In the genomic region with DNA sequence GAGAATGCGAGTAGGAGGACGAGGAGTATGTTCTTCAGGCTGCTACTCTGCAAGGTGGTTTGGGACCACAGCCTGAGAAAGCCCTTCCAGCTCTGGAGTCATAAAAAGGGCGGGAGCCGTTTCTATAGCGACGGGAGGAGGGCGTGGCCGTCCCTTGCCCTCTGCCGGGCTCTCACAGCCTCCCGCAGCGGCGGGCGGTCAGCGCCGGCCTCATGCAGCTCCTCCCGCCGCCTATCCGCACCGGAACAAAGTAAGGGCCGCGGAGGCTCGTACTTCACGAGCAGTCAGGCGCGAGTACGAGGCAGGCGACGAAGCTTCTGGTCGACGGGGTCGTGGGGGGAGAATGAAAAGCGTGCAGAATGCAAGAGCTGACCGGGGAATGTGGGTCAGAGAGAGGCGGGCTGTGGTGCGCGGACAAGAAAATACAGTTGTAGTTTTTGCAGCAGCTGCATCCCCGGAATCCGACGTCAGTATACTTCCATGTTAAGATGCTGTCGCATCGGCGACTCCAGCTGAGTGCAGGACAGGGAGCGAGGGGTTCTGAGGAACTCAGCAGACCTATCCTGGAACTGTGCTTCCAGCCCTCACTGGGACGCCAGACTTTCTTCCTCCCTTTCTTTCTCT, we compare ENCODE assay signal across 8 cellular contexts. TPM values are rescaled to one million over a fixed set of nuclear protein-coding genes. Genes with fewer than 3 reads are reported as not detected.
DNase-seq lines count a peak whose midpoint lies in the region; ATAC-seq and TF ChIP-seq lines count a peak whose summit lies in the region.

A gene with protein sequence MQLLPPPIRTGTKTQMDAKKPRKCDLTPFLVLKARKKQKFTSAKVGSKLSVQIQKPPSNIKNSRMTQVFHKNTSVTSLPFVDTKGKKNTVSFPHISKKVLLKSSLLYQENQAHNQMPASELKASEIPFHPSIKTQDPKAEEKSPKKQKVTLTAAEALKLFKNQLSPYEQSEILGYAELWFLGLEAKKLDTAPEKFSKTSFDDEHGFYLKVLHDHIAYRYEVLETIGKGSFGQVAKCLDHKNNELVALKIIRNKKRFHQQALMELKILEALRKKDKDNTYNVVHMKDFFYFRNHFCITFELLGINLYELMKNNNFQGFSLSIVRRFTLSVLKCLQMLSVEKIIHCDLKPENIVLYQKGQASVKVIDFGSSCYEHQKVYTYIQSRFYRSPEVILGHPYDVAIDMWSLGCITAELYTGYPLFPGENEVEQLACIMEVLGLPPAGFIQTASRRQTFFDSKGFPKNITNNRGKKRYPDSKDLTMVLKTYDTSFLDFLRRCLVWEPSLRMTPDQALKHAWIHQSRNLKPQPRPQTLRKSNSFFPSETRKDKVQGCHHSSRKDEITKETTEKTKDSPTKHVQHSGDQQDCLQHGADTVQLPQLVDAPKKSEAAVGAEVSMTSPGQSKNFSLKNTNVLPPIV (plus strand): TSS at position 175 of the 624 bp plus-strand sequence. CDS start 38 bp downstream, at position 213.

- H3K27me3 Mint-ChIP-seq in CD4-positive, CD25-positive, alpha-beta regulatory T cell: no peaks in the 10 kb centered on the region
- H3K27me3 Mint-ChIP-seq in IgD-negative memory B cell: peaks cover 2% of the 10 kb centered on the region

- no peaks in the 10 kb centered on the region for H3K9me2 ChIP-seq in MM.1S (replicated peaks; ENCODE audit: insufficient read depth, low read length)

- H3K4me2 ChIP-seq in MM.1S (ENCODE audit: low read depth, low read length): no peak within 1 kb of the TSS

- H3K9me3 ChIP-seq in CD4-positive, CD25-positive, alpha-beta regulatory T cell (ENCODE audit: control insufficient read depth in 2 of 2, low read length in 2 of 2): no peaks in the 10 kb centered on the region
- H3K9me3 ChIP-seq in adipocyte (ENCODE audit: control insufficient read depth, low read length) (no peaks in the 10 kb centered on the region), neutrophil (no peaks in the 10 kb centered on the region), MM.1S (replicated peaks; ENCODE audit: insufficient read depth, low read length) (no peaks in the 10 kb centered on the region)

- TF ChIP-seq CTCF in neutrophil (IDR thresholded peaks at IDR 0.05): no peak
- TF ChIP-seq CTCF in MM.1S (IDR thresholded peaks at IDR 0.05; ENCODE audit: low read length): no peak

- H3K79me2 ChIP-seq in MM.1S (ENCODE audit: low read length): no peaks in the 10 kb centered on the region

- no peak within 1 kb of the TSS for H3K4me3 ChIP-seq in CD4-positive, CD25-positive, alpha-beta regulatory T cell (ENCODE audit: low read depth, low read length)
- H3K4me3 ChIP-seq in adipocyte (ENCODE audit: low read length) (peak within 1 kb of the TSS; percentile 71), neutrophil (ENCODE audit: low read depth in 1 of 2, low read length in 1 of 2) (peak within 1 kb of the TSS; percentile 12 to 18), MM.1S (ENCODE audit: low read length) (no peak within 1 kb of the TSS)

- no peak within 1 kb of the TSS for H3K27ac Mint-ChIP-seq in CD4-positive, CD25-positive, alpha-beta regulatory T cell
- H3K27ac Mint-ChIP-seq in IgD-negative memory B cell: no peak within 1 kb of the TSS

- no peaks in the 10 kb centered on the region for H3K36me3 ChIP-seq in CD4-positive, CD25-positive, alpha-beta regulatory T cell (ENCODE audit: control insufficient read depth, insufficient read depth, low read length)
- H3K36me3 ChIP-seq in adipocyte (ENCODE audit: control insufficient read depth, insufficient read depth, low read length, severe bottlenecking) (no peaks in the 10 kb centered on the region), neutrophil (peaks cover 3% of the 10 kb centered on the region), MM.1S (replicated peaks; ENCODE audit: insufficient read depth, low read length) (peaks cover 2% of the 10 kb centered on the region; the same call in 1 of the 2 replicates)

- DNase-seq in CD4-positive, CD25-positive, alpha-beta regulatory T cell: no peak
- DNase-seq in adipocyte (ENCODE audit: low read depth) (peak; percentile 68), cardiac septum (ENCODE audit: low spot score) (peak; percentile 82), MM.1S (no peak)
- no peak for DNase-seq in stimulated activated naive CD8-positive, alpha-beta T cell treated with anti-CD3 and anti-CD28 coated beads, Interleukin-15, Interleukin-2, amounts not matched to agents 100 U/mL and 50 U/mL, for 24 hours

- H3K9me3 Mint-ChIP-seq in CD4-positive, CD25-positive, alpha-beta regulatory T cell: peaks cover 0 to 1% (median 0%) of the 10 kb centered on the region in 7 donors
- no peaks in the 10 kb centered on the region for H3K9me3 Mint-ChIP-seq in IgD-negative memory B cell

- H3K4me1 ChIP-seq in CD4-positive, CD25-positive, alpha-beta regulatory T cell (ENCODE audit: control insufficient read depth, insufficient read depth, low read length, poor library complexity, severe bottlenecking): no peaks in the 10 kb centered on the region
- H3K4me1 ChIP-seq in adipocyte (ENCODE audit: control insufficient read depth, insufficient read depth, low read length) (peaks cover 9% of the 10 kb centered on the region), neutrophil (ENCODE audit: control insufficient read depth in 1 of 2, insufficient read depth in 1 of 2, low read depth in 1 of 2, low read length in 1 of 2) (peaks cover 6 to 17% of the 10 kb centered on the region in 2 experiments), MM.1S (ENCODE audit: low read length) (peaks cover 9% of the 10 kb centered on the region; the same call in 1 of the 2 replicates)

- intact Hi-C loops in cardiac septum (cut with DNase I): no loop called here

- H3K9ac ChIP-seq in adipocyte (ENCODE audit: low read length) (peak within 1 kb of the TSS; percentile 42), MM.1S (ENCODE audit: low read length) (no peak within 1 kb of the TSS)

- H2AFZ ChIP-seq in MM.1S (ENCODE audit: low read length): no peak within 1 kb of the TSS

- peaks cover 4% of the 10 kb centered on the region; the same call in 1 of the 2 replicates for H3F3A ChIP-seq in MM.1S (ENCODE audit: insufficient read depth, low read length)

- no peak within 1 kb of the TSS for H3K4me3 Mint-ChIP-seq in CD4-positive, CD25-positive, alpha-beta regulatory T cell
- peak within 1 kb of the TSS; percentile 22 to 80 (median 44) for H3K4me3 Mint-ChIP-seq in IgD-negative memory B cell

- no peaks in the 10 kb centered on the region for H3K36me3 Mint-ChIP-seq in CD4-positive, CD25-positive, alpha-beta regulatory T cell
- H3K36me3 Mint-ChIP-seq in IgD-negative memory B cell: peaks cover 2% of the 10 kb centered on the region

- no peak within 1 kb of the TSS for H3K27ac ChIP-seq in CD4-positive, CD25-positive, alpha-beta regulatory T cell (ENCODE audit: insufficient read depth, low read length, poor library complexity, severe bottlenecking)
- H3K27ac ChIP-seq in neutrophil (no peak within 1 kb of the TSS), MM.1S (ENCODE audit: low read length) (no peak within 1 kb of the TSS)

- H3K4me1 Mint-ChIP-seq in CD4-positive, CD25-positive, alpha-beta regulatory T cell: peaks cover 0 to 20% (median 6%) of the 10 kb centered on the region in 4 donors
- peaks cover 21 to 27% (median 22%) of the 10 kb centered on the region in 3 donors for H3K4me1 Mint-ChIP-seq in IgD-negative memory B cell

- H4K20me1 ChIP-seq in MM.1S (ENCODE audit: insufficient read depth, low read length): no peaks in the 10 kb centered on the region

- ATAC-seq in CD4-positive, CD25-positive, alpha-beta regulatory T cell (ENCODE audit: low read depth in 2 of 2): no peak
- ATAC-seq in stimulated activated naive CD8-positive, alpha-beta T cell treated with anti-CD3 and anti-CD28 coated beads, Interleukin-15, Interleukin-2, amounts not matched to agents 100 U/mL and 50 U/mL, for 24 hours: no peak
- ATAC-seq in GM21381 (IDR thresholded peaks at IDR 0.05; ENCODE audit: unreplicated experiment): no peak

- no peaks in the 10 kb centered on the region for H3K27me3 ChIP-seq in CD4-positive, CD25-positive, alpha-beta regulatory T cell (ENCODE audit: control insufficient read depth, insufficient read depth, low read length)
- peaks cover 7% of the 10 kb centered on the region for H3K27me3 ChIP-seq in adipocyte (replicated peaks; ENCODE audit: control insufficient read depth, insufficient read depth, low read length)
- H3K27me3 ChIP-seq in neutrophil: peaks cover 18% of the 10 kb centered on the region
- no peaks in the 10 kb centered on the region for H3K27me3 ChIP-seq in MM.1S (replicated peaks; ENCODE audit: insufficient read depth, low read length)

RNA-seq across cellular contexts. Expression of the gene that starts here (rescaled TPM):
- 11.4 TPM for total RNA-seq in CD4-positive, CD25-positive, alpha-beta regulatory T cell
- 10 to 100 TPM; 33.2 to 43.1 (median 37.7) TPM for polyA plus RNA-seq in CD4-positive, CD25-positive, alpha-beta regulatory T cell
- polyA plus RNA-seq in IgD-negative memory B cell: 41.7 TPM
- 28.6 TPM for total RNA-seq in cardiac septum

Comparison
In these comparisons a context has a peak if more than half of its experiments do, and no peak if none do; other contexts are left out.
1. DNase-seq: peak in adipocyte (single experiment) and cardiac septum (single experiment); none in CD4-positive, CD25-positive, alpha-beta regulatory T cell (0 of 3), stimulated activated naive CD8-positive, alpha-beta T cell treated with anti-CD3 and anti-CD28 coated beads, Interleukin-15, Interleukin-2, amounts not matched to agents 100 U/mL and 50 U/mL, for 24 hours (single experiment) and MM.1S (single experiment).
2. H3K4me3 ChIP-seq: peak in adipocyte (single experiment) and neutrophil (2 of 2); none in CD4-positive, CD25-positive, alpha-beta regulatory T cell (single experiment) and MM.1S (single experiment).
3. H3K4me3 Mint-ChIP-seq: peak in IgD-negative memory B cell (4 of 4); none in CD4-positive, CD25-positive, alpha-beta regulatory T cell (0 of 4).